29 cellular contexts compared by ENCODE assay signal in the genomic region with DNA sequence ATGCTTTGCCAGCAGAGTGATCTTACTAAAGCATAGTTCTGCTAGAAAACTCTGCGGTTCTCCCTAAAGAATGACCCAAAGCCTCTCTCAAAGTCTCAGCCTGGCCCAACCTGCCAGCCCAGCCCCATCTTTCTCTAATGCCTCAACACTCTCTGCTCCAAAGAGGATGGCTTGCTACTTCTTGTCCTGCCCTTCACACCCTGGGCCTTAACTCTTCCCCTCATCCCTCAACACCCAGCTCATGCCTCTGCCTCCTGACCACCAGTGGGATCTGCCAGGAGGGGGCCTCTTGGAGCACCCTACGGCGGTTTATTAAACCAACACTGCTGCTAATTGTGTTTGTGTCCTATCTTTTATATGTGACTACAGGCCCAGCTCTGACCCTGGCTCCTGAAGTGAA. TPM values are rescaled to one million over a fixed set of nuclear protein-coding genes. Genes with fewer than 3 reads are reported as not detected.
DNase-seq lines count a peak whose midpoint lies in the region; ATAC-seq, FAIRE-seq and TF ChIP-seq lines count a peak whose summit lies in the region.
"Had no signal": no experiment of that assay in that cellular context is flagged by ENCODE, and none has a peak within 500 bp of the region (broad histone marks: within the 10 kb centered on the region; RNA-seq: fewer than 3 reads in every experiment).

No MANE protein-coding gene starts in this region.

- H4K20me1 ChIP-seq in BLaER1 treated with 17β-estradiol and CSF1 and Interleukin-3, amounts not matched to agents 10 nM and 100 nM, result no peaks in the 10 kb centered on the region

- no peak for FAIRE-seq in GM12892 (lab: Jason Lieb, UNC)

- TF ChIP-seq POLR2A in GM12892 (IDR thresholded peaks at IDR 0.05; ENCODE audit: low read depth, low read length), result no peak

- H3K9ac ChIP-seq in BLaER1 treated with 17β-estradiol and CSF1 and Interleukin-3, amounts not matched to agents 10 nM and 100 nM, result no peak overlapping the region; a peak in 1 of 22 replicates
- H3K9ac ChIP-seq: KMS-11 had no signal

- peaks cover 4% of the 10 kb centered on the region for H3K36me3 Mint-ChIP-seq in CD4-positive, CD25-positive, alpha-beta regulatory T cell
- H3K36me3 Mint-ChIP-seq in T-helper 17 cell (ENCODE audit: low read depth), result no peaks in the 10 kb centered on the region
- peaks cover 16% of the 10 kb centered on the region for H3K36me3 Mint-ChIP-seq in effector memory CD8-positive, alpha-beta T cell (ENCODE audit: insufficient read depth)
- H3K36me3 Mint-ChIP-seq: activated naive CD4-positive, alpha-beta T cell treated with anti-CD3 and anti-CD28 coated beads, Interleukin-2, amount 50 U/mL, for 72 hours had no signal

- no peak overlapping the region for H3K4me3 ChIP-seq in BLaER1 treated with 17β-estradiol and CSF1 and Interleukin-3, amounts not matched to agents 10 nM and 100 nM
- H3K4me3 ChIP-seq in CD4-positive, CD25-positive, alpha-beta regulatory T cell (ENCODE audit: low read depth, low read length), result no peak overlapping the region
- H3K4me3 ChIP-seq: coronary artery, HAP-1, lung, testis had no signal

- H3K4me2 ChIP-seq in BLaER1 treated with 17β-estradiol and CSF1 and Interleukin-3, amounts not matched to agents 10 nM and 100 nM, result peak overlapping the region in 7 of 11 experiments; percentile 14 to 93 (median 83); a peak in 14 of 22 replicates
- H3K4me2 ChIP-seq: KMS-11 had no signal

- peaks cover 26 to 75% (median 60%) of the 10 kb centered on the region in 11 experiments for H3K36me3 ChIP-seq in BLaER1 treated with 17β-estradiol and CSF1 and Interleukin-3, amounts not matched to agents 10 nM and 100 nM
- peaks cover 12% of the 10 kb centered on the region for H3K36me3 ChIP-seq in CD4-positive, CD25-positive, alpha-beta regulatory T cell (ENCODE audit: control insufficient read depth, insufficient read depth, low read length)
- H3K36me3 ChIP-seq: HAP-1 had no signal

- no peaks in the 10 kb centered on the region for H3K27me3 Mint-ChIP-seq in CD4-positive, CD25-positive, alpha-beta regulatory T cell
- no peaks in the 10 kb centered on the region for H3K27me3 Mint-ChIP-seq in T-helper 17 cell
- no peaks in the 10 kb centered on the region for H3K27me3 Mint-ChIP-seq in effector memory CD8-positive, alpha-beta T cell
- H3K27me3 Mint-ChIP-seq: activated CD4-positive, alpha-beta T cell treated with anti-CD3 and anti-CD28 coated beads for 36 hours had no signal

- no peaks in the 10 kb centered on the region for H3K9me3 ChIP-seq in BLaER1 treated with 17β-estradiol and CSF1 and Interleukin-3, amounts not matched to agents 10 nM and 100 nM (replicated peaks in 1 of 11)
- H3K9me3 ChIP-seq in CD4-positive, CD25-positive, alpha-beta regulatory T cell (ENCODE audit: control insufficient read depth in 2 of 2, low read length in 2 of 2), result no peaks in the 10 kb centered on the region
- no peaks in the 10 kb centered on the region for H3K9me3 ChIP-seq in T-helper 17 cell (ENCODE audit: control insufficient read depth, low read length, poor library complexity, severe bottlenecking)
- H3K9me3 ChIP-seq: HAP-1, testis had no signal

- no peaks in the 10 kb centered on the region for H3K27me3 ChIP-seq in BLaER1 treated with 17β-estradiol and CSF1 and Interleukin-3, amounts not matched to agents 10 nM and 100 nM
- no peaks in the 10 kb centered on the region for H3K27me3 ChIP-seq in CD4-positive, CD25-positive, alpha-beta regulatory T cell (ENCODE audit: control insufficient read depth, insufficient read depth, low read length)
- H3K27me3 ChIP-seq: testis had no signal

- H3K27ac ChIP-seq in BLaER1 treated with 17β-estradiol and CSF1 and Interleukin-3, amounts not matched to agents 10 nM and 100 nM, result peak overlapping the region in 10 of 11 experiments; percentile 23 to 99 (median 98); a peak in 19 of 22 replicates
- no peak overlapping the region for H3K27ac ChIP-seq in CD4-positive, CD25-positive, alpha-beta regulatory T cell (ENCODE audit: insufficient read depth, low read length, poor library complexity, severe bottlenecking)
- H3K27ac ChIP-seq: C4-2B, coronary artery, epithelial cell of prostate, KMS-11, testis had no signal

- no peak for DNase-seq in CD4-positive, CD25-positive, alpha-beta regulatory T cell
- no peak for DNase-seq in T-helper 17 cell
- DNase-seq in effector memory CD8-positive, alpha-beta T cell, result no peak
- DNase-seq in DMS79 (lab: John Stamatoyannopoulos, UW), result no peak
- no peak for DNase-seq in GM12892 (ENCODE audit: insufficient read length)
- DNase-seq in DMS114 treated with DMSO at 0.1 percent for 48 hours (lab: John Stamatoyannopoulos, UW; ENCODE audit: unreplicated experiment), result no peak
- no peak for DNase-seq in COLO668 (lab: John Stamatoyannopoulos, UW; ENCODE audit: unreplicated experiment)
- DNase-seq: activated CD4-positive, alpha-beta T cell treated with anti-CD3 and anti-CD28 coated beads for 36 hours; DMS153; effector CD8-positive, alpha-beta T cell; hippocampal formation; NCI-H1436; NCI-H2107; NCI-H345; Right ventricle myocardium superior; stimulated activated naive CD4-positive, alpha-beta T cell treated with Interleukin-2 at 50 U/mL for 16 hours; T-helper 9 cell; testis had no signal

- no peak for ATAC-seq in CD4-positive, CD25-positive, alpha-beta regulatory T cell (ENCODE audit: low read depth in 2 of 2)
- ATAC-seq in T-helper 17 cell, result no peak
- no peak for ATAC-seq in effector memory CD8-positive, alpha-beta T cell (replicated peaks)
- ATAC-seq: activated CD4-positive, alpha-beta T cell treated with anti-CD3 and anti-CD28 coated beads for 36 hours; activated naive CD4-positive, alpha-beta T cell treated with anti-CD3 and anti-CD28 coated beads, Interleukin-2, amount 50 U/mL, for 72 hours; Panc1; SK-N-SH treated with all-trans-retinoic acid at 6 μM for 48 hours had no signal

- H3K9me3 Mint-ChIP-seq in CD4-positive, CD25-positive, alpha-beta regulatory T cell, result no peaks in the 10 kb centered on the region
- H3K9me3 Mint-ChIP-seq in effector memory CD8-positive, alpha-beta T cell, result no peaks in the 10 kb centered on the region
- H3K9me3 Mint-ChIP-seq: activated naive CD4-positive, alpha-beta T cell treated with anti-CD3 and anti-CD28 coated beads, Interleukin-2, amount 50 U/mL, for 72 hours; nephron had no signal

- no peak overlapping the region for H3K4me3 Mint-ChIP-seq in CD4-positive, CD25-positive, alpha-beta regulatory T cell
- H3K4me3 Mint-ChIP-seq in T-helper 17 cell, result no peak overlapping the region
- no peak overlapping the region for H3K4me3 Mint-ChIP-seq in effector memory CD8-positive, alpha-beta T cell
- H3K4me3 Mint-ChIP-seq: activated CD4-positive, alpha-beta T cell treated with anti-CD3 and anti-CD28 coated beads for 36 hours; nephron had no signal

- H3K27ac Mint-ChIP-seq in CD4-positive, CD25-positive, alpha-beta regulatory T cell, result peak overlapping the region; percentile 7 to 89 (median 68)
- H3K27ac Mint-ChIP-seq in T-helper 17 cell, result peak overlapping the region; percentile 99
- H3K27ac Mint-ChIP-seq in effector memory CD8-positive, alpha-beta T cell, result peak overlapping the region; percentile 97 to 98
- H3K27ac Mint-ChIP-seq: activated CD4-positive, alpha-beta T cell treated with anti-CD3 and anti-CD28 coated beads for 36 hours; nephron had no signal

- H3K4me1 ChIP-seq in BLaER1 treated with 17β-estradiol and CSF1 and Interleukin-3, amounts not matched to agents 10 nM and 100 nM, result peaks cover 40 to 86% (median 55%) of the 10 kb centered on the region in 10 experiments
- H3K4me1 ChIP-seq in CD4-positive, CD25-positive, alpha-beta regulatory T cell (ENCODE audit: control insufficient read depth, insufficient read depth, low read length, poor library complexity, severe bottlenecking), result peaks cover 28% of the 10 kb centered on the region
- H3K4me1 ChIP-seq: HAP-1, testis had no signal

- peaks cover 22 to 45% (median 34%) of the 10 kb centered on the region in 4 donors for H3K4me1 Mint-ChIP-seq in CD4-positive, CD25-positive, alpha-beta regulatory T cell
- peaks cover 40% of the 10 kb centered on the region for H3K4me1 Mint-ChIP-seq in T-helper 17 cell
- H3K4me1 Mint-ChIP-seq in effector memory CD8-positive, alpha-beta T cell (ENCODE audit: low read depth in 2 of 2), result peaks cover 32 to 49% of the 10 kb centered on the region in 2 donors
- H3K4me1 Mint-ChIP-seq: nephron had no signal

RNA-seq across cellular contexts. Expression of a gene that starts 52.4 kb away (rescaled TPM):
- 39.6 TPM for total RNA-seq in CD4-positive, CD25-positive, alpha-beta regulatory T cell
- 100 to 1,000 TPM in 2 of 4 donors, 10 to 100 TPM in 2; 69.2 to 124 (median 96.5) TPM for polyA plus RNA-seq in CD4-positive, CD25-positive, alpha-beta regulatory T cell
- 10 to 100 TPM; 21.7 to 22.1 TPM for total RNA-seq in T-helper 17 cell
- 172 TPM for polyA plus RNA-seq in GM12892 (2012; ENCODE audit: missing spikeins)
